22 cellular contexts compared by ENCODE assay signal in the genomic region with DNA sequence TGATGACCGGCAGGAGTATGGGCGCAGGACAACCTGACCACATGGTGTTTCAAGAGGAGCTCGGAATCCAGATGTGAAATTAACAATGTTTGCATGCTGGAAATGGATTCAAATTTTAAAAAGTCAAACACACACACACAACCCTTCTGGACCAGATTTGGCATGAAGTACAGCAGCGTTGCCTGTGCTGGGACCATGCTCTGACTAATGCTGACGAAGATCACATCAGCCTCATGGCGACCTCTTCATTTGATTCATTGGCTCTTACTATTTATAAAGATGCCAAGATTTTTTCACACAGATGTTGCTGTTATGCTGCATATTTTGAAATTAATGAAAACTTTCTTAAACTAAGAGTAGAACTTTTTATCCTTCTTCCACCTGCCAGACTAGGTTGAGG.
"Had no signal": no experiment of that assay in that cellular context is flagged by ENCODE, and none has a peak within 500 bp of the region (broad histone marks: within the 10 kb centered on the region; RNA-seq: fewer than 3 reads in every experiment).

No MANE protein-coding gene starts in this region.

- H3K4me3 ChIP-seq: colonic mucosa, gastrocnemius medialis, heart left ventricle, hepatocyte, lung, mucosa of descending colon, right lobe of liver, thoracic aorta, transverse colon, upper lobe of right lung, uterus had no signal

- DNase-seq: colonic mucosa; effector CD8-positive, alpha-beta T cell; endodermal cell; gastrocnemius medialis; heart left ventricle; kidney; mucosa of descending colon; naive B cell; right lobe of liver; small intestine; stimulated activated CD4-positive, alpha-beta T cell treated with anti-CD3 and anti-CD28 coated beads, Interleukin-15, amount 100 ng/mL, for 24 hours; stimulated activated CD4-positive, alpha-beta T cell treated with anti-CD3 and anti-CD28 coated beads, Interleukin-2, amount 100 ng/mL, for 48 hours; stimulated activated naive B cell treated with anti-CD40 and anti-IgM and Interleukin-4, amounts not matched to agents 10 μg/mL and 1 μg/mL and 100 μg/mL, for 72 hours; transverse colon; upper lobe of right lung; uterus had no signal

- ATAC-seq: esophagus mucosa; gastrocnemius medialis; heart left ventricle; left lobe of liver; mucosa of descending colon; natural killer cell treated with Interleukin-12 subunit alpha and Interleukin-12 subunit beta and Interleukin-15 and Interleukin-18, amount 100 ng/mL, for 72 hours; right lobe of liver; stimulated activated naive B cell treated with anti-CD40 and anti-IgM and Interleukin-4, amounts not matched to agents 10 μg/mL and 1 μg/mL and 100 μg/mL, for 72 hours; upper lobe of right lung had no signal
